ENCODE assay signal across 25 cellular contexts in genomic region chr1:63638471-63638870, GRCh38.
"Had no signal": no experiment of that assay in that cellular context is flagged by ENCODE, and none has a peak within 500 bp of the region (broad histone marks: within the 10 kb centered on the region; RNA-seq: fewer than 3 reads in every experiment).

No MANE protein-coding gene starts in this region.

- H3K27ac ChIP-seq: ascending aorta, heart left ventricle, upper lobe of left lung, vagina had no signal

- H3K9me3 ChIP-seq: ascending aorta, heart left ventricle, upper lobe of left lung, vagina had no signal

- DNase-seq: activated CD4-positive, alpha-beta T cell treated with anti-CD3 and anti-CD28 coated beads for 36 hours; activated CD4-positive, alpha-beta T cell treated with anti-CD3 and anti-CD28 coated beads, Interleukin-2, amount 50 U/mL, for 4 hours; activated CD4-positive, CD25-positive, alpha-beta regulatory T cell; activated gamma-delta T cell; activated naive CD4-positive, alpha-beta T cell treated with anti-CD3 and anti-CD28 coated beads, Interleukin-2, amount 10 ng/mL, durations not matched to agents 7 days and 5 days; activated naive CD8-positive, alpha-beta T cell treated with anti-CD3 and anti-CD28 coated beads, Interleukin-2, amount 10 ng/mL, durations not matched to agents 7 days and 5 days; activated T-cell treated with anti-CD3 and anti-CD28 coated beads for 4 hours; caudate nucleus; cortex of kidney; effector memory CD8-positive, alpha-beta T cell; heart left ventricle; hypothalamus; immature natural killer cell; natural killer cell; retina; stimulated activated CD4-positive, alpha-beta T cell treated with anti-CD3 and anti-CD28 coated beads, Interleukin-1b, Interleukin-23, amount 100 ng/mL, for 48 hours; stimulated activated CD4-positive, alpha-beta T cell treated with anti-CD3 and anti-CD28 coated beads, Interleukin-4, amount 100 ng/mL, for 4 hours; stimulated activated CD8-positive, alpha-beta memory T cell treated with anti-CD3 and anti-CD28 coated beads, Interleukin-4, amount 100 ng/mL, for 48 hours; stimulated activated naive CD8-positive, alpha-beta T cell treated with anti-CD3 and anti-CD28 coated beads, Interleukin-15, amount 100 ng/mL, for 72 hours; substantia nigra; upper lobe of left lung had no signal

- H3K27me3 ChIP-seq: ascending aorta, heart left ventricle, upper lobe of left lung, vagina had no signal

- H3K4me1 ChIP-seq: vagina had no signal

- ATAC-seq: activated CD4-positive, alpha-beta T cell treated with anti-CD3 and anti-CD28 coated beads for 36 hours; effector memory CD8-positive, alpha-beta T cell; heart left ventricle; natural killer cell; stimulated activated memory B cell treated with anti-CD40 and anti-IgM and Interleukin-4, amounts not matched to agents 10 μg/mL and 1 μg/mL and 100 μg/mL, for 72 hours; stimulated activated naive CD8-positive, alpha-beta T cell treated with anti-CD3 and anti-CD28 coated beads, Interleukin-15, amount 100 ng/mL, for 72 hours had no signal

- H3K4me3 ChIP-seq: ascending aorta, heart left ventricle, smooth muscle cell, upper lobe of left lung, vagina had no signal
